ENCODE assay signal across 8 cellular contexts in genomic region chr6:166381733-166382499, GRCh38. TPM values are rescaled to one million over a fixed set of nuclear protein-coding genes. Genes with fewer than 3 reads are reported as not detected.
A peak's percentile ranks its signal among the peaks of the same experiment; 100 is the strongest.
DNase-seq lines count a peak whose midpoint lies in the region; ATAC-seq and TF ChIP-seq lines count a peak whose summit lies in the region.

No MANE protein-coding gene starts in this region.

- TF ChIP-seq POLR2A in adrenal gland (IDR thresholded peaks at IDR 0.05), result peak in 1 of 2 donors; percentile 48

- in situ Hi-C loops in GM23248 (cut with MboI), result no loop called here

- H3K4me1 ChIP-seq in GM23248 (ENCODE audit: insufficient read depth) (0 out of 2 replicates have a peak, but pooled peaks cover 4% of the 10 kb centered on the region), Karpas-422 (ENCODE audit: low read length) (peaks cover 20% of the 10 kb centered on the region), adrenal gland (replicated peaks in 1 of 2) (peaks cover 6 to 20% of the 10 kb centered on the region in 2 donors), hepatocyte (ENCODE audit: insufficient read depth) (peaks cover 6% of the 10 kb centered on the region)

- TF ChIP-seq CTCF in adrenal gland (IDR thresholded peaks at IDR 0.05) (peak; percentile 59 to 78 (median 72)), hepatocyte (IDR thresholded peaks at IDR 0.05; ENCODE audit: poor library complexity) (peak; percentile 82)

- no peaks in the 10 kb centered on the region for H3K9me2 ChIP-seq in GM23248 (ENCODE audit: insufficient read depth)
- no peaks in the 10 kb centered on the region for H3K9me2 ChIP-seq in Karpas-422 (replicated peaks; ENCODE audit: insufficient read depth, low read length)
- no peaks in the 10 kb centered on the region for H3K9me2 ChIP-seq in hepatocyte (replicated peaks; ENCODE audit: insufficient read depth)

- H3K9ac ChIP-seq in GM23248 (peak overlapping the region; percentile 70), Karpas-422 (ENCODE audit: low read length) (peak overlapping the region; percentile 64)

- peak overlapping the region; percentile 83 for H3K4me2 ChIP-seq in GM23248 (ENCODE audit: unreplicated experiment)
- H3K4me2 ChIP-seq in Karpas-422 (ENCODE audit: low read depth, low read length, poor library complexity, severe bottlenecking), result peak overlapping the region; percentile 85
- H3K4me2 ChIP-seq in hepatocyte, result peak overlapping the region; percentile 97

- no peak overlapping the region for H3K27ac ChIP-seq in GM23248
- peak overlapping the region; percentile 55 for H3K27ac ChIP-seq in Karpas-422 (ENCODE audit: low read length)
- H3K27ac ChIP-seq in adrenal gland, result peak overlapping the region in 4 of 5 donors; percentile 86 to 96 (median 94)
- H3K27ac ChIP-seq in hepatocyte, result peak overlapping the region; percentile 88

- H3K79me2 ChIP-seq in GM23248 (ENCODE audit: insufficient read depth) (peaks cover 28% of the 10 kb centered on the region; the same call in 1 of the 2 replicates), Karpas-422 (ENCODE audit: low read length) (peaks cover 50% of the 10 kb centered on the region), hepatocyte (peaks cover 48% of the 10 kb centered on the region)

- H4K20me1 ChIP-seq in GM23248 (ENCODE audit: insufficient read depth) (no peaks in the 10 kb centered on the region), Karpas-422 (ENCODE audit: insufficient read depth, low read depth, low read length) (no peaks in the 10 kb centered on the region), hepatocyte (ENCODE audit: insufficient read depth, poor library complexity, severe bottlenecking) (no peaks in the 10 kb centered on the region)

- H2AFZ ChIP-seq in GM23248 (peak overlapping the region; percentile 81), Karpas-422 (ENCODE audit: low read length) (peak overlapping the region; percentile 53), hepatocyte (peak overlapping the region; percentile 77)

- ATAC-seq in sciatic nerve, result peak; percentile 58

- intact Hi-C loops in adrenal gland (cut with DNase I), result loop anchor here in 1 of 2 donors (5.0 kb wide), 1 partner anchor 105 kb away; no protein-coding TSS in a partner anchor
- intact Hi-C loops in sciatic nerve (cut with DNase I), result no loop called here

- 2 to 3% methylated on average over 39 to 48 of the region's 49 CpGs for WGBS in GM23248 (ENCODE audit: low coverage in 1 of 2, low lambda C conversion rate in 2 of 2, missing lambda C conversion rate in 2 of 2), 2 experiments
- WGBS in adrenal gland, 4 donors, result 0 to 1% (median 1%) methylated on average over 10 to 49 of the region's 49 CpGs
- 2% methylated on average over 45 of the region's 49 CpGs for WGBS in hepatocyte (ENCODE audit: low lambda C conversion rate, missing lambda C conversion rate)

- peaks cover 13% of the 10 kb centered on the region for H3F3A ChIP-seq in GM23248 (ENCODE audit: insufficient read depth)

- peak overlapping the region; percentile 79 for H3K4me3 ChIP-seq in GM23248
- peak overlapping the region; percentile 94 for H3K4me3 ChIP-seq in Karpas-422 (ENCODE audit: low read length)
- H3K4me3 ChIP-seq in adrenal gland, result peak overlapping the region; percentile 27 to 94 (median 81)
- peak overlapping the region; percentile 86 for H3K4me3 ChIP-seq in hepatocyte

- H3K27me3 ChIP-seq in GM23248 (replicated peaks; ENCODE audit: insufficient read depth), result no peaks in the 10 kb centered on the region
- no peaks in the 10 kb centered on the region for H3K27me3 ChIP-seq in Karpas-422 (ENCODE audit: low read length)
- H3K27me3 ChIP-seq in adrenal gland, result no peaks in the 10 kb centered on the region
- H3K27me3 ChIP-seq in hepatocyte, result no peaks in the 10 kb centered on the region

- H3K36me3 ChIP-seq in GM23248 (ENCODE audit: low read depth) (no peaks in the 10 kb centered on the region), Karpas-422 (ENCODE audit: insufficient read depth, low read length) (no peaks in the 10 kb centered on the region; the same call in 1 of the 2 replicates), adrenal gland (replicated peaks in 1 of 2) (no peaks in the 10 kb centered on the region), hepatocyte (replicated peaks; ENCODE audit: insufficient read depth, low read depth) (no peaks in the 10 kb centered on the region)

- H3K9me3 ChIP-seq in GM23248 (ENCODE audit: low read depth), result no peaks in the 10 kb centered on the region
- no peaks in the 10 kb centered on the region for H3K9me3 ChIP-seq in Karpas-422 (ENCODE audit: low read length)
- no peaks in the 10 kb centered on the region for H3K9me3 ChIP-seq in adrenal gland (replicated peaks in 1 of 3)
- no peaks in the 10 kb centered on the region for H3K9me3 ChIP-seq in hepatocyte (ENCODE audit: low read depth)

- DNase-seq in GF-D8 (lab: John Stamatoyannopoulos, UW) (peak; percentile 50), GM23248 (peak; percentile 78), Karpas-422 (peak; percentile 91), SKM-1 treated with dmso at 0.1 percent for 144 hours (lab: John Stamatoyannopoulos, UW; ENCODE audit: unreplicated experiment) (peak; percentile 62), adrenal gland (peak; percentile 56 to 84 (median 73)), hepatocyte (ENCODE audit: low spot score) (peak; percentile 91), sciatic nerve (ENCODE audit: low spot score) (peak; percentile 77), NCI-H1048 (lab: John Stamatoyannopoulos, UW) (no peak)

RNA-seq across cellular contexts. Expression of gene MPC1, which starts 0.8 kb away (rescaled TPM):
- 41.9 and 55.1 TPM in 2 replicates for total RNA-seq in GM23248 (2014; rRNA removed; shearing (Covaris generic))
- 76.1 and 76.2 TPM in 2 replicates for polyA plus RNA-seq in GM23248 (2016; fragmentation: Nextera tagmentation; extraction: Ambion mirVana)
- 62.7 and 109 TPM in 2 replicates for total RNA-seq in Karpas-422 (2014; rRNA removed; shearing (Covaris generic); ENCODE audit: low replicate concordance)
- total RNA-seq in adrenal gland, result 10 to 100 TPM; 22.8 to 70.3 (median 46.0) TPM
- 10 to 100 TPM; 32.3 to 76.9 (median 55.6) TPM for polyA plus RNA-seq in adrenal gland
- total RNA-seq in hepatocyte, result 54.9 and 75.4 TPM in 2 replicates
- 70.2 and 70.8 TPM in 2 replicates for polyA plus RNA-seq in hepatocyte
- total RNA-seq in sciatic nerve, result 49.2 TPM

RNA-seq across cellular contexts. Expression of gene SFT2D1, which starts 39.6 kb away (rescaled TPM):
- 51.4 and 75.4 TPM in 2 replicates for total RNA-seq in GM23248 (2014; rRNA removed; shearing (Covaris generic))
- 103 and 115 TPM in 2 replicates for polyA plus RNA-seq in GM23248 (2016; fragmentation: Nextera tagmentation; extraction: Ambion mirVana)
- total RNA-seq in Karpas-422 (2014; rRNA removed; shearing (Covaris generic); ENCODE audit: low replicate concordance), result 71.6 and 119 TPM in 2 replicates
- 10 to 100 TPM; 32.6 to 68.0 (median 50.0) TPM for total RNA-seq in adrenal gland
- 10 to 100 TPM; 33.4 to 50.0 (median 40.1) TPM for polyA plus RNA-seq in adrenal gland
- total RNA-seq in hepatocyte, result 51.6 and 67.8 TPM in 2 replicates
- 83.0 and 88.0 TPM in 2 replicates for polyA plus RNA-seq in hepatocyte
- 46.1 TPM for total RNA-seq in sciatic nerve
